In the genomic region with DNA sequence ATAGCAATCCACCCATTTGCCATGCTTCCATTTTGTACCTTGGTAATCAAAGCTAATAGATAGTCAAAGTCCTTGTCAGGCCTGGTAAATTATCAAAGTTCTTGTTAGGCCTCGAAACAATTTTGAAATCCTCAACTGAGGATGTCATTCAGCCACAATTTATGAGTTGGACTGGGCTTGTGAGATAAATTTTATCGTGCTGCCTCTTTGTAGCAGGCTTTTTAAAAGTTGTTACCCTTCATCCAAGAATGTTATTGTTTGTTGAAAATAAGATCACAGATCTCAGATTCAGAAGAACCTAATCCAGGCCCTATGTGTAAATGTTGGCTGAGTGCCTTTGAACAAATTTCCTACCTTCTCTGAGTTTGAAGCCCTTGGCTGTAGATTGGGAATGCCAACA, we compare ENCODE assay signal across 27 cellular contexts.
"Had no signal": no experiment of that assay in that cellular context is flagged by ENCODE, and none has a peak within 500 bp of the region (broad histone marks: within the 10 kb centered on the region; RNA-seq: fewer than 3 reads in every experiment).

No MANE protein-coding gene starts in this region.

- H3K4me3 ChIP-seq: stomach, suprapubic skin, testis, thoracic aorta, thyroid gland, tibial artery, tibial nerve, transverse colon, upper lobe of left lung, upper lobe of right lung, uterus, vagina had no signal

- H3K4me1 ChIP-seq: stomach, suprapubic skin, testis, thyroid gland, tibial artery, tibial nerve, transverse colon, upper lobe of left lung, upper lobe of right lung, uterus, vagina had no signal

- H3K36me3 ChIP-seq: stomach, suprapubic skin, thoracic aorta, thyroid gland, tibial artery, tibial nerve, transverse colon, upper lobe of left lung, upper lobe of right lung, uterus, vagina had no signal

- H3K27me3 ChIP-seq: stomach, suprapubic skin, testis, thyroid gland, tibial artery, tibial nerve, transverse colon, upper lobe of left lung, upper lobe of right lung, uterus, vagina had no signal

- H3K9me3 ChIP-seq: stomach, suprapubic skin, testis, thoracic aorta, thyroid gland, tibial artery, tibial nerve, transverse colon, upper lobe of left lung, upper lobe of right lung, uterus, vagina had no signal

- H3K27ac ChIP-seq: stomach, suprapubic skin, testis, thoracic aorta, thyroid gland, tibial artery, tibial nerve, transverse colon, upper lobe of left lung, upper lobe of right lung, uterus, vagina had no signal

- DNase-seq: stimulated activated CD4-positive, alpha-beta T cell treated with anti-CD3 and anti-CD28 coated beads, Interleukin-2, amount 100 ng/mL, for 48 hours; stimulated activated CD4-positive, alpha-beta T cell treated with anti-CD3 and anti-CD28 coated beads, Interleukin-4, amount 100 ng/mL, for 1 hour; stimulated activated CD4-positive, alpha-beta T cell treated with anti-CD3 and anti-CD28 coated beads, Interleukin-4, amount 100 ng/mL, for 24 hours; stimulated activated CD4-positive, alpha-beta T cell treated with anti-CD3 and anti-CD28 coated beads, Interleukin-4, amount 100 ng/mL, for 4 hours; stimulated activated CD8-positive, alpha-beta memory T cell treated with anti-CD3 and anti-CD28 coated beads, Interleukin-4, amount 100 ng/mL, for 48 hours; stimulated activated naive B cell treated with anti-CD40 and anti-IgM and Interleukin-4, amounts not matched to agents 10 μg/mL and 1 μg/mL and 100 μg/mL, for 72 hours; stimulated activated naive CD4-positive, alpha-beta T cell; stimulated activated naive CD4-positive, alpha-beta T cell treated with Interleukin-2 at 50 U/mL for 16 hours; stimulated activated naive CD8-positive, alpha-beta T cell treated with anti-CD3 and anti-CD28 coated beads, Interleukin-15, amount 100 ng/mL, for 72 hours; stimulated activated naive CD8-positive, alpha-beta T cell treated with anti-CD3 and anti-CD28 coated beads, Interleukin-15, Interleukin-2, amounts not matched to agents 100 U/mL and 50 U/mL, for 24 hours; stomach; substantia nigra; testis; thyroid gland; tibial artery; transverse colon; trophoblast cell; upper lobe of right lung; uterus had no signal

- ATAC-seq: stimulated activated effector memory CD8-positive, alpha-beta T cell treated with anti-CD3 and anti-CD28 coated beads, Interleukin-12 subunit alpha, Interleukin-12 subunit beta, amount 100 ng/mL, for 72 hours; stimulated activated memory B cell treated with anti-CD40 and anti-IgM and Interleukin-4, amounts not matched to agents 10 μg/mL and 1 μg/mL and 100 μg/mL, for 72 hours; stimulated activated naive B cell treated with anti-CD40 and anti-IgM and Interleukin-4, amounts not matched to agents 10 μg/mL and 1 μg/mL and 100 μg/mL, for 72 hours; stimulated activated naive CD8-positive, alpha-beta T cell treated with anti-CD3 and anti-CD28 coated beads, Interleukin-15, amount 100 ng/mL, for 72 hours; stimulated activated naive CD8-positive, alpha-beta T cell treated with anti-CD3 and anti-CD28 coated beads, Interleukin-15, Interleukin-2, amounts not matched to agents 100 U/mL and 50 U/mL, for 24 hours; upper lobe of right lung had no signal

- FAIRE-seq: urothelium cell line had no signal
